In the genomic region with DNA sequence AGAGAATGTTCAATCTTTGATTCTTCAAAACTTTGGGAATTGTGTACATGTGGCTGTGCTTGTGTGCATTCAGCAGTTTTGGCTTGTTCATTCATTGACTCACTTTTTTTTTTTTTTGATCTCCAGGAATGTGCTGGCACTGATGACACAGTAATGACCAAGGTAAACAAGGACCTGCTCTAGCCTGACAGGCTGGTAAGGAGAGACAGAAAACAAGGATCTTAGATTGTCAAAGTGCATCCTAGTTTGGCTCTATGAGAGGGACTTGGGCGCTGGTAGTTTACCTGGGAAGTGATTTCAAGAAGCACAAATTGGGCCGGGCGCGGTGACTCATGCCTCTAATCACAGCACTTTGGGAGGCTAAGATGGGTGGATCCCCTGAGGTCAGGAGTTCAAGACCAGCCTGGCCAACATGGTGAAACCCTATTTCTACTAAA, we compare ENCODE assay signal across 11 cellular contexts.
DNase-seq lines count a peak whose midpoint lies in the region; ATAC-seq and TF ChIP-seq lines count a peak whose summit lies in the region.
"Had no signal": no experiment of that assay in that cellular context is flagged by ENCODE, and none has a peak within 500 bp of the region (broad histone marks: within the 10 kb centered on the region; RNA-seq: fewer than 3 reads in every experiment).

No MANE protein-coding gene starts in this region.

- no peak overlapping the region for H2BK5ac ChIP-seq in IMR-90 (ENCODE audit: low read depth, low read length, poor library complexity, severe bottlenecking)

- in situ Hi-C loops in IMR-90 (cut with MboI; ENCODE audit: low sequenced_read_pairs): no loop called here
- in situ Hi-C loops in brain microvascular endothelial cell (cut with HindIII; ENCODE audit: low pct_ligation_motif_present, low sequenced_read_pairs): no loop called here

- ATAC-seq in IMR-90 (ENCODE audit: low read depth) (peak; percentile 72), GM18907 (IDR thresholded peaks at IDR 0.05; ENCODE audit: unreplicated experiment) (no peak), HG03095 (IDR thresholded peaks at IDR 0.05; ENCODE audit: unreplicated experiment) (no peak)
- ATAC-seq: activated naive CD8-positive, alpha-beta T cell treated with anti-CD3 and anti-CD28 coated beads, Interleukin-2, amount 50 U/mL, for 24 hours had no signal

- no peak for TF ChIP-seq CTCF in AG04450 (IDR thresholded peaks at IDR 0.05; ENCODE audit: low read depth, low read length)
- TF ChIP-seq CTCF in IMR-90 (conservative IDR thresholded peaks at IDR 0.05; ENCODE audit: low read depth, low read length): no peak
- no peak for TF ChIP-seq CTCF in brain microvascular endothelial cell (IDR thresholded peaks at IDR 0.05; ENCODE audit: low read depth, low read length, missing control alignments)
- TF ChIP-seq CTCF in kidney epithelial cell (IDR thresholded peaks at IDR 0.05; ENCODE audit: insufficient read depth, low read length, poor library complexity, severe bottlenecking): no peak

- H3K4me3 ChIP-seq in AG04450 (ENCODE audit: low read depth, low read length) (no peak overlapping the region), IMR-90 (ENCODE audit: insufficient read depth, low read depth, low read length) (no peak overlapping the region), brain microvascular endothelial cell (ENCODE audit: low read depth, low read length) (no peak overlapping the region), kidney epithelial cell (ENCODE audit: low read depth, low read length) (no peak overlapping the region)

- TF ChIP-seq RAD21 in IMR-90 (IDR thresholded peaks at IDR 0.05; ENCODE audit: low read length): no peak

- no peaks in the 10 kb centered on the region for H3K9me1 ChIP-seq in IMR-90 (ENCODE audit: insufficient read depth, low read length)

- no peak overlapping the region for H3K4ac ChIP-seq in IMR-90 (ENCODE audit: low read depth, low read length)

- TF ChIP-seq POLR2A in IMR-90 (IDR thresholded peaks at IDR 0.05; ENCODE audit: low read depth, low read length): no peak

- peak overlapping the region; percentile 62; the same call in 1 of the 2 replicates for H3K18ac ChIP-seq in IMR-90 (ENCODE audit: low read depth, low read length)

- H3K4me1 ChIP-seq in IMR-90 (ENCODE audit: control insufficient read depth, insufficient read depth, low read length): peaks cover 3% of the 10 kb centered on the region; the same call in 1 of the 2 replicates

- H4K20me1 ChIP-seq in IMR-90 (ENCODE audit: insufficient read depth, low read length): no peaks in the 10 kb centered on the region

- no peak overlapping the region; the same call in 1 of the 2 replicates for H3K4me2 ChIP-seq in IMR-90 (ENCODE audit: low read depth, low read length)

- H3K27ac ChIP-seq in AG04450 (ENCODE audit: low read depth, low read length) (no peak overlapping the region), IMR-90 (ENCODE audit: insufficient read depth, low read length) (no peak overlapping the region), brain microvascular endothelial cell (no peak overlapping the region), caudate nucleus (ENCODE audit: low read depth, low read length) (no peak overlapping the region)

- H3K56ac ChIP-seq in IMR-90 (ENCODE audit: extremely low read depth, insufficient read depth, low read length): no peak overlapping the region

- H4K5ac ChIP-seq in IMR-90 (ENCODE audit: low read depth, low read length): no peak overlapping the region

- H3K23ac ChIP-seq in IMR-90 (ENCODE audit: low read depth, low read length): no peak overlapping the region

- H3K27me3 ChIP-seq in AG04450 (ENCODE audit: control insufficient read depth, insufficient read depth, low read length) (no peaks in the 10 kb centered on the region), IMR-90 (ENCODE audit: control insufficient read depth, insufficient read depth, low read length) (no peaks in the 10 kb centered on the region), brain microvascular endothelial cell (replicated peaks) (no peaks in the 10 kb centered on the region), kidney epithelial cell (ENCODE audit: control insufficient read depth, insufficient read depth, low read length) (no peaks in the 10 kb centered on the region)

- dilution Hi-C loops in IMR-90 (cut with HindIII; ENCODE audit: low sequenced_read_pairs, unreplicated experiment): no loop called here

- no peak overlapping the region for H3K9ac ChIP-seq in IMR-90 (ENCODE audit: low read depth, low read length)

- H3K36me3 ChIP-seq in IMR-90 (ENCODE audit: control insufficient read depth, insufficient read depth, low read length): no peaks in the 10 kb centered on the region
- no peaks in the 10 kb centered on the region for H3K36me3 ChIP-seq in brain microvascular endothelial cell (replicated peaks)
- no peaks in the 10 kb centered on the region for H3K36me3 ChIP-seq in kidney epithelial cell (ENCODE audit: control insufficient read depth, insufficient read depth, low read length)

- DNase-seq in AG04450 (ENCODE audit: low read depth, low spot score): peak; percentile 10
- DNase-seq in IMR-90: peak; percentile 78
- peak; percentile 9 for DNase-seq in brain microvascular endothelial cell
- peak; percentile 77 for DNase-seq in kidney epithelial cell (ENCODE audit: low read depth)
- no peak for DNase-seq in NCI-H510A treated with DMSO at 0.1 percent for 48 hours (lab: John Stamatoyannopoulos, UW)
- DNase-seq in caudate nucleus (lab: John Stamatoyannopoulos, UW): no peak
- DNase-seq: activated naive CD8-positive, alpha-beta T cell treated with anti-CD3 and anti-CD28 coated beads, Interleukin-2, amount 50 U/mL, for 24 hours; effector memory CD4-positive, alpha-beta T cell; NCI-H2029 treated with DMSO at 0.1 percent for 48 hours had no signal

- no peaks in the 10 kb centered on the region for H3K79me1 ChIP-seq in IMR-90 (ENCODE audit: low read depth in 1 of 2, low read length in 2 of 2)

- H4K8ac ChIP-seq in IMR-90 (ENCODE audit: low read depth in 2 of 2, low read length in 2 of 2): no peak overlapping the region

- CTCF ChIA-PET in AG04450 (lab: Charles Lee): no interaction called here
- CTCF ChIA-PET in IMR-90 (lab: Yijun Ruan, JAX): no interaction called here

- H3K14ac ChIP-seq in IMR-90 (replicated peaks; ENCODE audit: low read depth, low read length): no peak overlapping the region

- POLR2A ChIA-PET in AG04450 (lab: Yijun Ruan, JAX) (no interaction called here), IMR-90 (lab: Charles Lee; ENCODE audit: unreplicated experiment) (no interaction called here)

- WGBS in IMR-90 (ENCODE audit: extremely low coverage in 2 of 2, insufficient read length in 1 of 2), 2 experiments: no CpG with 5 or more reads among the region's 4 CpGs

- BruUV-seq in IMR-90 (replicated peaks; lab: Mats Ljungman, UMichigan): no TSS peak

- H2AK5ac ChIP-seq in IMR-90 (ENCODE audit: low read depth, low read length): no peak overlapping the region

- H3K9me3 ChIP-seq in AG04450 (ENCODE audit: control insufficient read depth, insufficient read depth, low read length): peaks cover 3% of the 10 kb centered on the region; the same call in 1 of the 2 replicates
- no peaks in the 10 kb centered on the region for H3K9me3 ChIP-seq in IMR-90 (ENCODE audit: control insufficient read depth, insufficient read depth, low read length)

- no peak overlapping the region for H2BK20ac ChIP-seq in IMR-90 (ENCODE audit: low read depth, low read length)

- no peak overlapping the region for H2AFZ ChIP-seq in IMR-90 (replicated peaks; ENCODE audit: low read length, poor library complexity)

- H4K91ac ChIP-seq in IMR-90 (ENCODE audit: insufficient read depth, low read depth, low read length): no peak overlapping the region

- no peak overlapping the region for H2AK9ac ChIP-seq in IMR-90 (replicated peaks; ENCODE audit: low read depth, low read length, poor library complexity)

- no peak overlapping the region; the same call in 1 of the 2 replicates for H2BK120ac ChIP-seq in IMR-90 (ENCODE audit: low read depth, low read length)

- no peak overlapping the region for H2BK15ac ChIP-seq in IMR-90 (ENCODE audit: low read depth, low read length)

- intact Hi-C loops in IMR-90 (cut with micrococcal nuclease): loop anchor here (10.0 kb wide), 1 partner anchor 578 kb away; no protein-coding TSS in a partner anchor

TF ChIP-seq in IMR-90, 13 proteins besides CTCF, POLR2A, EP300 and RAD21:
- TF ChIP-seq MAFK (IDR thresholded peaks at IDR 0.05; ENCODE audit: low read depth, low read length) (peak; percentile 83), MXI1 (IDR thresholded peaks at IDR 0.05; ENCODE audit: borderline replicate concordance, low read depth, low read length) (no peak)

Comparison
In these comparisons a context has a peak if more than half of its experiments do, and no peak if none do; other contexts are left out.
1. DNase-seq: peak in AG04450 (single experiment), IMR-90 (single experiment), brain microvascular endothelial cell (single experiment) and kidney epithelial cell (single experiment); none in NCI-H510A treated with DMSO at 0.1 percent for 48 hours (single experiment) and caudate nucleus (0 of 61).